In genomic region chr10:133400624-133401424, GRCh38 we compare ENCODE assay signal across 10 cellular contexts. TPM values are rescaled to one million over a fixed set of nuclear protein-coding genes. Genes with fewer than 3 reads are reported as not detected.
DNase-seq lines count a peak whose midpoint lies in the region; ATAC-seq and TF ChIP-seq lines count a peak whose summit lies in the region.
"Had no signal": no experiment of that assay in that cellular context is flagged by ENCODE, and none has a peak within 500 bp of the region (broad histone marks: within the 10 kb centered on the region; RNA-seq: fewer than 3 reads in every experiment).

No MANE protein-coding gene starts in this region.

- H3K27me3 ChIP-seq in breast epithelium (no peaks in the 10 kb centered on the region), BE2C (no peaks in the 10 kb centered on the region), foreskin keratinocyte (no peaks in the 10 kb centered on the region)

- no peaks in the 10 kb centered on the region for H3K4me1 ChIP-seq in breast epithelium
- H3K4me1 ChIP-seq in BE2C: no peaks in the 10 kb centered on the region
- no peaks in the 10 kb centered on the region for H3K4me1 ChIP-seq in foreskin keratinocyte

- intact Hi-C loops in breast epithelium (cut with DNase I; ENCODE audit: low total_unique reads): no loop called here

- H3K9me3 ChIP-seq in breast epithelium (no peaks in the 10 kb centered on the region), BE2C (no peaks in the 10 kb centered on the region)

- TF ChIP-seq CTCF in breast epithelium (IDR thresholded peaks at IDR 0.05) (no peak), BE2C (IDR thresholded peaks at IDR 0.05; ENCODE audit: low read depth, low read length) (no peak), foreskin keratinocyte (conservative IDR thresholded peaks at IDR 0.05) (no peak)

- H3K36me3 ChIP-seq in breast epithelium (no peaks in the 10 kb centered on the region), BE2C (peaks cover 24% of the 10 kb centered on the region)

- H3K4me3 ChIP-seq in breast epithelium: no peak overlapping the region
- no peak overlapping the region for H3K4me3 ChIP-seq in BE2C (ENCODE audit: low read depth, low read length)
- H3K4me3 ChIP-seq: skin epidermis had no signal

- ATAC-seq in GM18517 (IDR thresholded peaks at IDR 0.05; ENCODE audit: unreplicated experiment) (peak; percentile 67), GM21619 (IDR thresholded peaks at IDR 0.05; ENCODE audit: unreplicated experiment) (peak; percentile 81), HG03571 (IDR thresholded peaks at IDR 0.05; ENCODE audit: unreplicated experiment) (peak; percentile 59), foreskin keratinocyte (no peak)

- DNase-seq in mesenteric fat pad (ENCODE audit: low spot score): peak; percentile 47
- DNase-seq in NCI-H446 (lab: John Stamatoyannopoulos, UW): no peak
- DNase-seq in breast epithelium (ENCODE audit: low spot score in 2 of 2): no peak
- no peak for DNase-seq in BE2C
- no peak for DNase-seq in foreskin keratinocyte
- DNase-seq: NCI-H1930 had no signal

- TF ChIP-seq POLR2A in breast epithelium (IDR thresholded peaks at IDR 0.05): no peak

- no peak overlapping the region for H3K27ac ChIP-seq in breast epithelium
- H3K27ac ChIP-seq in foreskin keratinocyte: no peak overlapping the region

RNA-seq across cellular contexts. Expression of gene MTG1, which starts 6.9 kb away (rescaled TPM):
- total RNA-seq in mesenteric fat pad (33.3 TPM), breast epithelium (10 to 100 TPM; 22.9 to 56.4 (median 37.0) TPM), foreskin keratinocyte (32.5 and 36.3 TPM in 2 replicates)
- 87.1 TPM for polyA plus RNA-seq in BE2C (2012; ENCODE audit: insufficient read depth, insufficient read length, low read depth)
- polyA plus RNA-seq in foreskin keratinocyte: 45.9 and 49.7 TPM in 2 replicates

RNA-seq across cellular contexts. Expression of gene PAOX, which starts 21.8 kb away (rescaled TPM):
- total RNA-seq in mesenteric fat pad (3.6 TPM), breast epithelium (10 to 100 TPM in 1 of 3 donors, 1 to 10 TPM in 2; 7.5 to 10.5 (median 8.6) TPM), foreskin keratinocyte (1.8 and 3.5 TPM in 2 replicates)
- 1.4 TPM for polyA plus RNA-seq in BE2C (2012; ENCODE audit: insufficient read depth, insufficient read length, low read depth)
- polyA plus RNA-seq in foreskin keratinocyte: 1.9 and 3.3 TPM in 2 replicates

RNA-seq across cellular contexts. Expression of gene SPRN, which starts 23.6 kb away (rescaled TPM):
- total RNA-seq in mesenteric fat pad: not detected
- total RNA-seq in breast epithelium: under 1 TPM in 1 of 3 donors, not detected in 2; 0.33 TPM
- polyA plus RNA-seq in BE2C (2012; ENCODE audit: insufficient read depth, insufficient read length, low read depth): 8.7 TPM
- total RNA-seq in foreskin keratinocyte: not detected in 2 replicates
- polyA plus RNA-seq in foreskin keratinocyte: not detected in 2 replicates

RNA-seq across cellular contexts. Expression of gene ECHS1, which starts 27.7 kb away (rescaled TPM):
- total RNA-seq in mesenteric fat pad (188 TPM), breast epithelium (100 to 1,000 TPM in 1 of 3 donors, 10 to 100 TPM in 2; 71.8 to 165 (median 84.2) TPM), foreskin keratinocyte (62.6 and 67.1 TPM in 2 replicates)
- polyA plus RNA-seq in BE2C (2012; ENCODE audit: insufficient read depth, insufficient read length, low read depth): 102 TPM
- polyA plus RNA-seq in foreskin keratinocyte: 82.2 and 84.4 TPM in 2 replicates

RNA-seq across cellular contexts. Expression of gene FUOM, which starts 43.0 kb away (rescaled TPM):
- 19.0 TPM for total RNA-seq in mesenteric fat pad
- 10 to 100 TPM; 13.8 to 31.5 (median 31.2) TPM for total RNA-seq in breast epithelium
- 30.6 TPM for polyA plus RNA-seq in BE2C (2012; ENCODE audit: insufficient read depth, insufficient read length, low read depth)
- 22.0 and 33.7 TPM in 2 replicates for total RNA-seq in foreskin keratinocyte
- polyA plus RNA-seq in foreskin keratinocyte: 29.7 and 50.2 TPM in 2 replicates
